Comparison of ENCODE assay signal across 8 cellular contexts in genomic region chr1:247487057-247487456, GRCh38. TPM values are rescaled to one million over a fixed set of nuclear protein-coding genes. Genes with fewer than 3 reads are reported as not detected.
DNase-seq lines count a peak whose midpoint lies in the region; ATAC-seq and TF ChIP-seq lines count a peak whose summit lies in the region.

No MANE protein-coding gene starts in this region.

- H3K36me3 Mint-ChIP-seq in activated T-cell treated with anti-CD3 and anti-CD28 coated beads, Interleukin-2, amount 50 U/mL, for 24 hours (ENCODE audit: low read depth): no peaks in the 10 kb centered on the region

- H3K27ac ChIP-seq in AG04450 (ENCODE audit: low read depth, low read length): no peak overlapping the region

- H3K4me3 Mint-ChIP-seq in activated T-cell treated with anti-CD3 and anti-CD28 coated beads, Interleukin-2, amount 50 U/mL, for 24 hours: no peak overlapping the region

- TF ChIP-seq CTCF in AG04450 (IDR thresholded peaks at IDR 0.05; ENCODE audit: low read depth, low read length): peak; percentile 42
- peak; percentile 52 for TF ChIP-seq CTCF in GM06990 (IDR thresholded peaks at IDR 0.05; ENCODE audit: insufficient read depth, low read length, poor library complexity, severe bottlenecking)

- peaks cover 7% of the 10 kb centered on the region for H3K27me3 Mint-ChIP-seq in activated T-cell treated with anti-CD3 and anti-CD28 coated beads, Interleukin-2, amount 50 U/mL, for 24 hours

- H3K27me3 ChIP-seq in AG04450 (ENCODE audit: control insufficient read depth, insufficient read depth, low read length): no peaks in the 10 kb centered on the region
- H3K27me3 ChIP-seq in GM06990 (replicated peaks; ENCODE audit: control insufficient read depth, insufficient read depth, low read length): no peaks in the 10 kb centered on the region

- no peaks in the 10 kb centered on the region for H3K36me3 ChIP-seq in GM06990 (ENCODE audit: control insufficient read depth, insufficient read depth, low read length)

- H3K4me3 ChIP-seq in AG04450 (ENCODE audit: low read depth, low read length): no peak overlapping the region
- H3K4me3 ChIP-seq in GM06990 (replicated peaks; ENCODE audit: low read depth, low read length): no peak overlapping the region

- CTCF ChIA-PET in AG04450 (lab: Charles Lee): interaction anchor here (1.0 to 1.7 kb wide), 3 partner anchors 38 to 114 kb away, joined by 3 to 21 read pairs (median 13); no protein-coding TSS in a partner anchor

- POLR2A ChIA-PET in AG04450 (lab: Yijun Ruan, JAX): no interaction called here

- peaks cover 13% of the 10 kb centered on the region for H3K9me3 ChIP-seq in AG04450 (ENCODE audit: control insufficient read depth, insufficient read depth, low read length)

- intact Hi-C loops in left cardiac atrium (cut with DNase I): loop anchor here in 1 of 2 donors (5.0 kb wide), 1 partner anchor 95 kb away; no protein-coding TSS in a partner anchor
- intact Hi-C loops in sciatic nerve (cut with DNase I): no loop called here

- ATAC-seq in HG02610 (IDR thresholded peaks at IDR 0.05; ENCODE audit: unreplicated experiment) (peak; percentile 72), left cardiac atrium (peak; percentile 65 to 85), sciatic nerve (peak; percentile 84), GM18520 (IDR thresholded peaks at IDR 0.05; ENCODE audit: unreplicated experiment) (no peak)

- DNase-seq in AG04450 (ENCODE audit: low read depth, low spot score) (peak; percentile 1), GM06990 (ENCODE audit: extremely low read depth, insufficient read length) (no peak), NCI-H460 (ENCODE audit: extremely low read depth, low read depth) (peak; percentile 46), left cardiac atrium (no peak), sciatic nerve (ENCODE audit: low spot score) (no peak)
- DNase-seq in activated T-cell treated with anti-CD3 and anti-CD28 coated beads, Interleukin-2, amount 50 U/mL, for 24 hours: peak; percentile 38

- no peaks in the 10 kb centered on the region for H3K4me1 Mint-ChIP-seq in activated T-cell treated with anti-CD3 and anti-CD28 coated beads, Interleukin-2, amount 50 U/mL, for 24 hours (ENCODE audit: low read depth)

- H3K27ac Mint-ChIP-seq in activated T-cell treated with anti-CD3 and anti-CD28 coated beads, Interleukin-2, amount 50 U/mL, for 24 hours: no peak overlapping the region

- H3K9me3 Mint-ChIP-seq in activated T-cell treated with anti-CD3 and anti-CD28 coated beads, Interleukin-2, amount 50 U/mL, for 24 hours: no peaks in the 10 kb centered on the region

RNA-seq across cellular contexts. Expression of gene OR2B11, which starts 29.2 kb away (rescaled TPM):
- not detected in 2 replicates for polyA plus RNA-seq in AG04450 (2011; rRNA removed)
- not detected in 2 replicates for polyA minus RNA-seq in AG04450 (2011; rRNA and poly(A)+ RNA removed)
- not detected in 2 replicates for total RNA-seq in NCI-H460 (2014; rRNA removed; shearing (Covaris generic))
- polyA plus RNA-seq in NCI-H460 (2014; cell fraction: nucleus; rRNA removed): not detected in 2 replicates
- total RNA-seq in left cardiac atrium: not detected
- total RNA-seq in sciatic nerve: not detected

RNA-seq across cellular contexts. Expression of gene OR2C3, which starts 49.2 kb away (rescaled TPM):
- polyA plus RNA-seq in AG04450 (2011; rRNA removed): not detected in 2 replicates
- not detected in 2 replicates for polyA minus RNA-seq in AG04450 (2011; rRNA and poly(A)+ RNA removed)
- not detected in 2 replicates for total RNA-seq in NCI-H460 (2014; rRNA removed; shearing (Covaris generic))
- not detected in 2 replicates for polyA plus RNA-seq in NCI-H460 (2014; cell fraction: nucleus; rRNA removed)
- total RNA-seq in left cardiac atrium (not detected), sciatic nerve (not detected)

Comparison
In these comparisons a context has a peak if more than half of its experiments do, and no peak if none do; other contexts are left out.
1. DNase-seq: peak in AG04450 (single experiment), NCI-H460 (single experiment) and activated T-cell treated with anti-CD3 and anti-CD28 coated beads, Interleukin-2, amount 50 U/mL, for 24 hours (single experiment); none in GM06990 (single experiment), left cardiac atrium (single experiment) and sciatic nerve (single experiment).